In genomic region chr11:108117746-108118371, GRCh38 we compare ENCODE assay signal across 8 cellular contexts. TPM values are rescaled to one million over a fixed set of nuclear protein-coding genes. Genes with fewer than 3 reads are reported as not detected.
DNase-seq lines count a peak whose midpoint lies in the region; ATAC-seq and TF ChIP-seq lines count a peak whose summit lies in the region.

No MANE protein-coding gene starts in this region.

- H3K4me3 Mint-ChIP-seq in mesothelial cell of epicardium, result no peak overlapping the region

- no peak for ATAC-seq in HG03039 (IDR thresholded peaks at IDR 0.05; ENCODE audit: unreplicated experiment)

- H3K27me3 Mint-ChIP-seq in mesothelial cell of epicardium (ENCODE audit: low read depth), result no peaks in the 10 kb centered on the region

- H3K36me3 Mint-ChIP-seq in mesothelial cell of epicardium, result no peaks in the 10 kb centered on the region

- H3K9me3 Mint-ChIP-seq in mesothelial cell of epicardium, result no peaks in the 10 kb centered on the region

- peaks cover 11% of the 10 kb centered on the region for H3K4me1 Mint-ChIP-seq in mesothelial cell of epicardium

- DNase-seq in AG09319 (ENCODE audit: extremely low read depth, low read depth), result peak; percentile 34
- DNase-seq in GM20000 (ENCODE audit: low spot score), result peak; percentile 48
- peak; percentile 45 for DNase-seq in NCI-H748 (lab: John Stamatoyannopoulos, UW; ENCODE audit: unreplicated experiment)
- peak; percentile 77 for DNase-seq in dermis blood vessel endothelial cell
- peak; percentile 72 for DNase-seq in pons (ENCODE audit: low spot score)
- no peak for DNase-seq in mesothelial cell of epicardium (ENCODE audit: low spot score in 2 of 2, unreplicated experiment in 2 of 2)
- DNase-seq in stimulated activated CD8-positive, alpha-beta memory T cell treated with anti-CD3 and anti-CD28 coated beads, Interleukin-4, amount 100 ng/mL, for 48 hours, result no peak

- TF ChIP-seq CTCF in AG09319 (IDR thresholded peaks at IDR 0.05; ENCODE audit: low read depth, low read length) (peak; percentile 56), GM20000 (IDR thresholded peaks at IDR 0.05; ENCODE audit: extremely low read depth, missing control alignments) (no peak), mesothelial cell of epicardium (IDR thresholded peaks at IDR 0.05; ENCODE audit: unreplicated experiment) (no peak)

- H3K27ac Mint-ChIP-seq in mesothelial cell of epicardium, result no peak overlapping the region

RNA-seq across cellular contexts. Expression of gene ACAT1, which starts 3.5 kb away (rescaled TPM):
- total RNA-seq in dermis blood vessel endothelial cell, result 129 and 166 TPM in 2 replicates
- 27.2 to 33.2 TPM (median 32.2 TPM) in 3 replicates for total RNA-seq in mesothelial cell of epicardium

Comparison
In these comparisons a context has a peak if more than half of its experiments do, and no peak if none do; other contexts are left out.
1. DNase-seq: peak in AG09319 (single experiment), GM20000 (single experiment), NCI-H748 (single experiment), dermis blood vessel endothelial cell (single experiment) and pons (single experiment); none in mesothelial cell of epicardium (0 of 2) and stimulated activated CD8-positive, alpha-beta memory T cell treated with anti-CD3 and anti-CD28 coated beads, Interleukin-4, amount 100 ng/mL, for 48 hours (single experiment).